ENCODE assay signal across 8 cellular contexts in the genomic region with DNA sequence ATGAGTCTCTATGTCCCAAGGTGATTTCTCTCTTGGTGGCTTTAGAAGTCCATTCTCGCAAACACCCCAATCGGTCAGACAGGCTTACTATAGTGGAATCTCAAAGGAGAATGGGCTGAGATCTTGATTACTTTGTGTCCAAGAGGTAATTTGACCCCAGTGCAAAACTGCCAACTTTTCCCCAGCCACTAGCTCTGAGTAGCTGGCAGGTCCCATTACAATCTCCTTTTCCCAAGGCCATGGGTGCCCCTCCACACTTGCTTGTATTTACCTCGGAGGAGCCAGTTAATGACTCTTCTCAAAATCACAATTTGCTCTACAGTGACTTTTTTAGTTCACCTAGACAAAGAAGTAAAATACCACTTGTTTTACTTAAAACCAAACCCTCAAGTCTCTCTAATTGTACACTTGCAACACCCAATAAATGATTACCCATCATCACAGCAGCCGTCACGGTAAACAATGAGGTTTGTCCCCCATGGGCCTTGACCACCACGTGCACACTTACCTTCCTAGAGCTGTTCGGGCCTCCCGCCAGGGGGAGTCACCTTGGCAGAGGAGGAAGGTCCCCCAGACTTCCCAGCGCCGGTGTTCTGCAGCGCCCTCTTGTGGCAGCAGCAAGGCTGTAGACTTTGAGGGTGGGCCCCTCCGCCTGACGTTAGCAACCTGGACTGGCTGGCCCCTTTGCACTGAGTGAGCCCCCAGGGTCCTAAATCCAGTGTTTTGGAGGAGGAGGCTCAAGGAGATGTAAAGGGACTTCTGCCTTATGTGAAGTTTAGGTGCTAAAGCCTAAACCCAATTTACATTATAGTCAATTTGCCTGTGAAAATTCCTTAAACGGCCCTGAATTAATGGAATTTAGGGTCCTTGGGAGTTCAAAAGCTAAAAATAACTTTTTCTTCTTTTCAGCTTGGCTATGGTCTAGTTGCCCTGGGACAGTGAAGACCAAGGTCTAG. TPM values are rescaled to one million over a fixed set of nuclear protein-coding genes. Genes with fewer than 3 reads are reported as not detected.
DNase-seq lines count a peak whose midpoint lies in the region; ATAC-seq lines count a peak whose summit lies in the region.

No MANE protein-coding gene starts in this region.

- no peak overlapping the region for H3K27ac ChIP-seq in right cardiac atrium (ENCODE audit: low read length)

- H3K9me3 ChIP-seq in right cardiac atrium (ENCODE audit: control insufficient read depth, low read length), result no peaks in the 10 kb centered on the region

- 39% methylated on average over 14 of the region's 14 CpGs for WGBS in right cardiac atrium

- H3K4me1 ChIP-seq in right cardiac atrium (ENCODE audit: control insufficient read depth, insufficient read depth, low read length), result no peaks in the 10 kb centered on the region

- H3K27me3 ChIP-seq in right cardiac atrium (ENCODE audit: control insufficient read depth, insufficient read depth), result no peaks in the 10 kb centered on the region

- no peak overlapping the region for H3K4me3 ChIP-seq in right cardiac atrium (ENCODE audit: low read length)

- DNase-seq in GM03348 (ENCODE audit: low spot score) (peak; percentile 24), SHP77 treated with DMSO at 0.1 percent for 48 hours (lab: John Stamatoyannopoulos, UW) (peak; percentile 45), activated gamma-delta T cell (lab: John Stamatoyannopoulos, UW) (peak; percentile 32), right cardiac atrium (peak in 2 of 3 donors; percentile 66 to 82), hepatic stellate cell (ENCODE audit: low spot score) (no peak)
- DNase-seq in stimulated activated CD4-positive, alpha-beta T cell treated with anti-CD3 and anti-CD28 coated beads, Interleukin-2, amount 100 ng/mL, for 48 hours, result peak; percentile 71 to 77

- intact Hi-C loops in right cardiac atrium (cut with DNase I), result no loop called here

- ATAC-seq in HG03175 (IDR thresholded peaks at IDR 0.05; ENCODE audit: unreplicated experiment), result peak; percentile 80
- peak; percentile 28 to 48 for ATAC-seq in right cardiac atrium
- ATAC-seq in GM21381 (IDR thresholded peaks at IDR 0.05; ENCODE audit: unreplicated experiment), result no peak

RNA-seq across cellular contexts. Expression of a gene that starts 18.7 kb away (rescaled TPM):
- 10 to 100 TPM; 35.2 to 43.2 (median 40.0) TPM for total RNA-seq in right cardiac atrium
- 51.3 TPM for polyA plus RNA-seq in right cardiac atrium

RNA-seq across cellular contexts. Expression of a gene that starts 41.3 kb away (rescaled TPM):
- 1 to 10 TPM; 2.4 to 5.9 (median 4.4) TPM for total RNA-seq in right cardiac atrium
- 2.0 TPM for polyA plus RNA-seq in right cardiac atrium
